Comparison of ENCODE assay signal across 17 cellular contexts in genomic region chr10:11719496-11719895, GRCh38. TPM values are rescaled to one million over a fixed set of nuclear protein-coding genes. Genes with fewer than 3 reads are reported as not detected.
DNase-seq lines count a peak whose midpoint lies in the region; ATAC-seq and TF ChIP-seq lines count a peak whose summit lies in the region.
"Had no signal": no experiment of that assay in that cellular context is flagged by ENCODE, and none has a peak within 500 bp of the region (broad histone marks: within the 10 kb centered on the region; RNA-seq: fewer than 3 reads in every experiment).

No MANE protein-coding gene starts in this region.

- H3K4me1 ChIP-seq in OCI-LY7 (ENCODE audit: insufficient read depth, low read length, poor library complexity, severe bottlenecking), result peaks cover 74% of the 10 kb centered on the region
- no peaks in the 10 kb centered on the region for H3K4me1 ChIP-seq in ovary (ENCODE audit: insufficient read depth)
- H3K4me1 ChIP-seq: SJSA1 had no signal

- no peak for TF ChIP-seq POLR2A in ovary (IDR thresholded peaks at IDR 0.05)

- intact Hi-C loops in CD14-positive monocyte (cut with micrococcal nuclease) (loop anchor here in 1 of 2 donors (10.0 kb wide), 1 partner anchor 55 kb away; no protein-coding TSS in a partner anchor), OCI-LY7 (cut with micrococcal nuclease; ENCODE audit: unreplicated experiment) (no loop called here), sciatic nerve (cut with DNase I) (no loop called here), ovary (cut with DNase I) (no loop called here)

- ATAC-seq in memory B cell (ENCODE audit: low read depth) (no peak), sciatic nerve (no peak)
- ATAC-seq: A549, HCT116 had no signal

- no peaks in the 10 kb centered on the region for H3K36me3 ChIP-seq in OCI-LY7 (ENCODE audit: insufficient read depth, low read length)
- no peaks in the 10 kb centered on the region for H3K36me3 ChIP-seq in ovary
- H3K36me3 ChIP-seq: SJSA1 had no signal

- H3K4me1 Mint-ChIP-seq in CD14-positive monocyte (peaks cover 48% of the 10 kb centered on the region), memory B cell (peaks cover 35% of the 10 kb centered on the region)

- H3K9me3 Mint-ChIP-seq in CD14-positive monocyte (peaks cover 7 to 17% (median 12%) of the 10 kb centered on the region in 7 donors), memory B cell (no peaks in the 10 kb centered on the region)

- WGBS in ovary, 3 donors, result 87 to 90% (median 89%) methylated on average over 7 of the region's 7 CpGs

- TF ChIP-seq CTCF in CD14-positive monocyte (IDR thresholded peaks at IDR 0.05) (no peak), OCI-LY7 (conservative IDR thresholded peaks at IDR 0.05; ENCODE audit: low read length) (no peak), ovary (IDR thresholded peaks at IDR 0.05) (no peak)

- no peaks in the 10 kb centered on the region for H4K20me1 ChIP-seq in OCI-LY7 (ENCODE audit: insufficient read depth, low read length)

- H3K27ac ChIP-seq in OCI-LY7 (ENCODE audit: low read depth, low read length, poor library complexity, severe bottlenecking), result no peak overlapping the region
- peak overlapping the region; percentile 52 for H3K27ac ChIP-seq in epithelial cell of prostate
- H3K27ac ChIP-seq in ovary, result no peak overlapping the region
- H3K27ac ChIP-seq: A549, RWPE1, SJSA1 had no signal

- H3K27me3 Mint-ChIP-seq in CD14-positive monocyte (ENCODE audit: low read depth in 3 of 3) (peaks cover 4 to 6% (median 6%) of the 10 kb centered on the region in 3 donors), memory B cell (no peaks in the 10 kb centered on the region)
- H3K27me3 Mint-ChIP-seq: IgD-negative memory B cell had no signal

- H3K4me2 ChIP-seq in OCI-LY7 (ENCODE audit: low read length), result no peak overlapping the region
- H3K4me2 ChIP-seq: A549 had no signal

- peaks cover 0 to 5% of the 10 kb centered on the region in 2 donors for H3K36me3 Mint-ChIP-seq in CD14-positive monocyte
- no peaks in the 10 kb centered on the region for H3K36me3 Mint-ChIP-seq in memory B cell
- H3K36me3 Mint-ChIP-seq: CD4-positive, CD25-positive, alpha-beta regulatory T cell; IgD-negative memory B cell had no signal

- no peaks in the 10 kb centered on the region for H3K9me2 ChIP-seq in OCI-LY7 (ENCODE audit: insufficient read depth, low read length)

- H3K4me3 ChIP-seq in OCI-LY7 (ENCODE audit: low read depth, low read length, poor library complexity, severe bottlenecking) (no peak overlapping the region), ovary (no peak overlapping the region)
- H3K4me3 ChIP-seq: A549, SJSA1 had no signal

- no peak for TF ChIP-seq EP300 in ovary (IDR thresholded peaks at IDR 0.05)

- H3K27ac Mint-ChIP-seq in CD14-positive monocyte, result peak overlapping the region in 4 of 7 donors; percentile 83 to 91 (median 88)
- H3K27ac Mint-ChIP-seq in memory B cell, result peak overlapping the region; percentile 76
- H3K27ac Mint-ChIP-seq: CD4-positive, CD25-positive, alpha-beta regulatory T cell had no signal

- peak overlapping the region; percentile 38; the same call in 1 of the 2 replicates for H2AFZ ChIP-seq in OCI-LY7 (ENCODE audit: low read length)

- no TSS peak for BruUV-seq in OCI-LY7 (replicated peaks; lab: Mats Ljungman, UMichigan)

- CTCF ChIA-PET in OCI-LY7 (lab: Charles Lee; ENCODE audit: unreplicated experiment), result no interaction called here

- no peaks in the 10 kb centered on the region for H3K79me2 ChIP-seq in OCI-LY7 (ENCODE audit: insufficient read depth, low read depth, low read length)

- no peak overlapping the region for H3K4me3 Mint-ChIP-seq in CD14-positive monocyte
- no peak overlapping the region for H3K4me3 Mint-ChIP-seq in memory B cell
- H3K4me3 Mint-ChIP-seq: CD4-positive, CD25-positive, alpha-beta regulatory T cell had no signal

- DNase-seq in CD14-positive monocyte (ENCODE audit: low spot score), result no peak
- DNase-seq in OCI-LY7 (ENCODE audit: low spot score), result no peak
- peak; percentile 12 for DNase-seq in epithelial cell of prostate (ENCODE audit: low read depth, low spot score)
- no peak for DNase-seq in memory B cell (ENCODE audit: low spot score in 2 of 2)
- no peak for DNase-seq in sciatic nerve (ENCODE audit: low spot score)
- no peak for DNase-seq in midbrain (lab: John Stamatoyannopoulos, UW)
- DNase-seq in retina, result no peak
- DNase-seq in ovary, result no peak
- DNase-seq: CD4-positive, CD25-positive, alpha-beta regulatory T cell; DMS79 treated with DMSO at 0.1 percent for 48 hours; NCI-H1048; NCI-H1694 had no signal

- H3K9me3 ChIP-seq in OCI-LY7 (ENCODE audit: low read length) (peaks cover 6% of the 10 kb centered on the region; the same call in 1 of the 2 replicates), ovary (no peaks in the 10 kb centered on the region)

- POLR2A ChIA-PET in OCI-LY7 (lab: Charles Lee), result no interaction called here

- H3K27me3 ChIP-seq in ovary, result no peaks in the 10 kb centered on the region

RNA-seq across cellular contexts. Expression of gene ECHDC3, which starts 22.7 kb away (rescaled TPM):
- polyA plus RNA-seq in CD14-positive monocyte (10 to 100 TPM in 1 of 2 donors, 1 to 10 TPM in 1; 9.4 to 10.6 TPM), ovary (10 to 100 TPM; 17.8 to 28.0 TPM)
- 0.26 TPM in 1 of 2 replicates, not detected in the other for total RNA-seq in OCI-LY7 (2014; rRNA removed; shearing (Covaris generic))
- total RNA-seq in OCI-LY7 (2022) (not detected in 2 replicates), sciatic nerve (8.6 TPM), ovary (10 to 100 TPM; 13.1 to 33.2 (median 15.3) TPM)
